ENCODE assay signal across 21 cellular contexts in genomic region chr1:66585002-66585401, GRCh38. TPM values are rescaled to one million over a fixed set of nuclear protein-coding genes. Genes with fewer than 3 reads are reported as not detected.
DNase-seq lines count a peak whose midpoint lies in the region; ATAC-seq and TF ChIP-seq lines count a peak whose summit lies in the region.
"Had no signal": no experiment of that assay in that cellular context is flagged by ENCODE, and none has a peak within 500 bp of the region (broad histone marks: within the 10 kb centered on the region; RNA-seq: fewer than 3 reads in every experiment).

No MANE protein-coding gene starts in this region.

- no peak for TF ChIP-seq EP300 in tibial nerve (IDR thresholded peaks at IDR 0.05)

- peaks cover 0 to 4% (median 0%) of the 10 kb centered on the region in 4 donors for H3K4me1 ChIP-seq in tibial nerve

- TF ChIP-seq POLR2A in tibial nerve (IDR thresholded peaks at IDR 0.05): no peak

- TF ChIP-seq CTCF in HFFc6 (IDR thresholded peaks at IDR 0.05) (no peak), chondrocyte (IDR thresholded peaks at IDR 0.05) (no peak), osteocyte (IDR thresholded peaks at IDR 0.05) (no peak), tibial nerve (IDR thresholded peaks at IDR 0.05) (no peak)

- H3K27me3 Mint-ChIP-seq in HFFc6 (ENCODE audit: insufficient read depth) (no peaks in the 10 kb centered on the region; the same call in 1 of the 2 replicates), chondrocyte (ENCODE audit: low read depth) (no peaks in the 10 kb centered on the region), osteocyte (ENCODE audit: unreplicated experiment) (no peaks in the 10 kb centered on the region)

- H3K27me3 ChIP-seq in tibial nerve: no peaks in the 10 kb centered on the region

- H3K36me3 ChIP-seq in tibial nerve: no peaks in the 10 kb centered on the region

- H3K4me3 Mint-ChIP-seq in HFFc6: no peak overlapping the region
- H3K4me3 Mint-ChIP-seq in chondrocyte (ENCODE audit: unreplicated experiment): no peak overlapping the region
- H3K4me3 Mint-ChIP-seq in osteocyte (ENCODE audit: unreplicated experiment): peak overlapping the region; percentile 4
- H3K4me3 Mint-ChIP-seq: CD4-positive, alpha-beta memory T cell had no signal

- no peak overlapping the region for H3K4me3 ChIP-seq in tibial nerve

- DNase-seq in HFFc6: no peak
- DNase-seq in chondrocyte (ENCODE audit: low spot score): no peak
- DNase-seq in kidney glomerular epithelial cell (lab: John Stamatoyannopoulos, UW): peak; percentile 18
- DNase-seq in osteocyte (ENCODE audit: extremely low spot score, unreplicated experiment): no peak
- no peak for DNase-seq in NCI-H2227 (lab: John Stamatoyannopoulos, UW; ENCODE audit: unreplicated experiment)
- no peak for DNase-seq in foreskin melanocyte
- no peak for DNase-seq in tibial nerve (ENCODE audit: low spot score in 2 of 2)
- DNase-seq: CD4-positive, alpha-beta memory T cell; DMS53; GOT3; NCI-H1417 treated with DMSO at 0.1 percent for 48 hours; NCI-H187 treated with DMSO at 0.1 percent for 48 hours; NCI-H226; NCI-H524; NCI-H82; PC-3; RPMI8226; SHP77 treated with DMSO at 0.1 percent for 48 hours had no signal

- ATAC-seq in GM18867 (IDR thresholded peaks at IDR 0.05; ENCODE audit: unreplicated experiment): no peak
- ATAC-seq: PC-3 had no signal

- H3K27ac Mint-ChIP-seq in HFFc6 (peak overlapping the region; percentile 61), chondrocyte (ENCODE audit: unreplicated experiment) (peak overlapping the region; percentile 54), osteocyte (ENCODE audit: unreplicated experiment) (peak overlapping the region; percentile 85)
- H3K27ac Mint-ChIP-seq: CD4-positive, alpha-beta memory T cell had no signal

- H3K36me3 Mint-ChIP-seq in HFFc6 (ENCODE audit: low read depth) (peaks cover 36% of the 10 kb centered on the region), chondrocyte (ENCODE audit: low read depth) (peaks cover 3% of the 10 kb centered on the region), osteocyte (ENCODE audit: unreplicated experiment) (peaks cover 28% of the 10 kb centered on the region)
- H3K36me3 Mint-ChIP-seq: CD4-positive, alpha-beta memory T cell had no signal

- H3K27ac ChIP-seq in tibial nerve: no peak overlapping the region
- H3K27ac ChIP-seq: HL-60 had no signal

- peaks cover 57% of the 10 kb centered on the region for H3K4me1 Mint-ChIP-seq in HFFc6 (ENCODE audit: low read depth)
- peaks cover 31% of the 10 kb centered on the region for H3K4me1 Mint-ChIP-seq in chondrocyte (ENCODE audit: low read depth)
- H3K4me1 Mint-ChIP-seq in osteocyte (ENCODE audit: unreplicated experiment): peaks cover 41% of the 10 kb centered on the region
- H3K4me1 Mint-ChIP-seq: CD4-positive, alpha-beta memory T cell had no signal

- H3K9me3 Mint-ChIP-seq in HFFc6 (no peaks in the 10 kb centered on the region), chondrocyte (ENCODE audit: low read depth) (no peaks in the 10 kb centered on the region), osteocyte (ENCODE audit: unreplicated experiment) (peaks cover under 1% of the 10 kb centered on the region)
- H3K9me3 Mint-ChIP-seq: CD4-positive, alpha-beta memory T cell had no signal

- no peaks in the 10 kb centered on the region for H3K9me3 ChIP-seq in tibial nerve

RNA-seq across cellular contexts. Expression of gene SGIP1, which starts 51.0 kb away (rescaled TPM):
- total RNA-seq in HFFc6 (2021; fragmentation: NEBNext Ultra II Directional; extraction: Animal tissue kit (Norgen Biotek cat#: 25700)): 10 to 100 TPM; 53.3 to 72.0 (median 57.9) TPM
- total RNA-seq in chondrocyte (29.3 to 47.9 TPM (median 31.8 TPM) in 3 replicates), osteocyte (118 and 123 TPM in 2 replicates), tibial nerve (10 to 100 TPM in 1 of 4 donors, 1 to 10 TPM in 3; 3.9 to 14.7 (median 6.5) TPM)
- total RNA-seq: CD4-positive, alpha-beta memory T cell; MCF 10A; PC-3 had no signal
